Comparison of ENCODE assay signal across 8 cellular contexts in genomic region chr13:46796515-46797467, GRCh38. TPM values are rescaled to one million over a fixed set of nuclear protein-coding genes. Genes with fewer than 3 reads are reported as not detected.
A peak's percentile ranks its signal among the peaks of the same experiment; 100 is the strongest.
DNase-seq lines count a peak whose midpoint lies in the region; ATAC-seq, FAIRE-seq and TF ChIP-seq lines count a peak whose summit lies in the region.

TSS of gene ESD (minus strand) at chr13:46797161. CDS start at chr13:46791413, 5,748 bp downstream.

- FAIRE-seq in GM12892 (lab: Jason Lieb, UNC) (peak; percentile 95), urothelium cell line (lab: Jason Lieb, UNC) (no peak)

- H3K27me3 ChIP-seq in psoas muscle (ENCODE audit: insufficient read depth in 3 of 3, low read length in 2 of 3), result no peaks in the 10 kb centered on the region

- WGBS in psoas muscle, 3 donors, result 0 to 1% (median 0%) methylated on average over 73 to 76 of the region's 76 CpGs

- no peaks in the 10 kb centered on the region for H3K9me3 ChIP-seq in psoas muscle

- peak; percentile 83 for TF ChIP-seq POLR2A in GM12892 (IDR thresholded peaks at IDR 0.05; ENCODE audit: low read depth, low read length)

- peaks cover 0 to 11% of the 10 kb centered on the region in 2 donors for H3K36me3 ChIP-seq in psoas muscle (ENCODE audit: insufficient read depth in 1 of 2, low read depth in 1 of 2)

- H3K4me1 ChIP-seq in psoas muscle, result peaks cover 30% of the 10 kb centered on the region

- peak within 1 kb of the TSS; percentile 87 for H3K27ac ChIP-seq in psoas muscle

- peak; percentile 86 for ATAC-seq in HG02840 (IDR thresholded peaks at IDR 0.05; ENCODE audit: low FRiP score, unreplicated experiment)
- ATAC-seq in left ventricle myocardium superior, result peak; percentile 99
- ATAC-seq in psoas muscle, result peak; percentile 97 to 98 (median 98)

- intact Hi-C loops in T-helper 1 cell treated with Interleukin-12 subunit alpha and Interleukin-12 subunit beta and Interleukin-4 antibody, amounts not matched to agents 30 ng/mL and 1 ng/mL, for 36 hours (cut with micrococcal nuclease), result loop anchor here (1.0 to 10.0 kb wide), 13 partner anchors 44 to 1736 kb away; partner anchors contain the start of genes NUDT15, RCBTB2, SUCLA2 and TPT1
- intact Hi-C loops in left ventricle myocardium superior (cut with micrococcal nuclease), result no loop called here
- intact Hi-C loops in psoas muscle (cut with DNase I), result no loop called here

- DNase-seq in GM12892 (ENCODE audit: insufficient read length) (peak; percentile 75), NCI-H1436 treated with DMSO at 0.1 percent for 48 hours (lab: John Stamatoyannopoulos, UW) (peak; percentile 38), amniotic stem cell (lab: John Stamatoyannopoulos, UW) (peak; percentile 85), left ventricle myocardium superior (peak; percentile 97), psoas muscle (peak; percentile 95 to 96), urothelium cell line (ENCODE audit: low spot score) (peak; percentile 88)

- no peak for TF ChIP-seq CTCF in psoas muscle (IDR thresholded peaks at IDR 0.05)

- H3K4me3 ChIP-seq in psoas muscle, result peak within 1 kb of the TSS; percentile 96

RNA-seq across cellular contexts. Expression of gene ESD, which starts in this region (rescaled TPM):
- polyA plus RNA-seq in GM12892 (2012; ENCODE audit: missing spikeins), result 174 TPM
- total RNA-seq in T-helper 1 cell treated with Interleukin-12 subunit alpha and Interleukin-12 subunit beta and Interleukin-4 antibody, amounts not matched to agents 30 ng/mL and 1 ng/mL, for 36 hours, result 71.5 and 72.6 TPM in 2 replicates
- 102 TPM for total RNA-seq in left ventricle myocardium superior
- total RNA-seq in psoas muscle, result 10 to 100 TPM; 70.6 to 85.8 (median 80.0) TPM
- polyA plus RNA-seq in psoas muscle, result 100 to 1,000 TPM in 1 of 3 donors, 10 to 100 TPM in 2; 77.0 to 122 (median 95.6) TPM

Comparison
In these comparisons a context has a peak if more than half of its experiments do, and no peak if none do; other contexts are left out.
1. Peak in every context shown above with its lines: DNase-seq, ATAC-seq, H3K4me3 ChIP-seq and H3K27ac ChIP-seq.
2. DNase-seq: peak in every context shown above with its lines; median percentile 97 in left ventricle myocardium superior; 96 in psoas muscle; 88 in urothelium cell line; 85 in amniotic stem cell; 75 in GM12892; 38 in NCI-H1436 treated with DMSO at 0.1 percent for 48 hours.